13 cellular contexts compared by ENCODE assay signal in genomic region chr14:95297832-95298231, GRCh38.
"Had no signal": no experiment of that assay in that cellular context is flagged by ENCODE, and none has a peak within 500 bp of the region (broad histone marks: within the 10 kb centered on the region; RNA-seq: fewer than 3 reads in every experiment).

No MANE protein-coding gene starts in this region.

- ATAC-seq: heart right ventricle; left lung; stimulated activated naive CD8-positive, alpha-beta T cell treated with anti-CD3 and anti-CD28 coated beads, Interleukin-15, amount 100 ng/mL, for 72 hours had no signal

- H3K9me3 Mint-ChIP-seq: activated CD4-positive, alpha-beta memory T cell treated with anti-CD3 and anti-CD28 coated beads, Interleukin-2, amount 10 ng/mL, durations not matched to agents 7 days and 5 days; activated naive CD8-positive, alpha-beta T cell treated with anti-CD3 and anti-CD28 coated beads, Interleukin-2, amount 10 ng/mL, durations not matched to agents 7 days and 5 days; T-helper 2 cell treated with Interferon-gamma antibody and Interleukin-4, amounts not matched to agents 5 μg/mL and 100 μg/mL, for 36 hours had no signal

- H3K4me3 ChIP-seq: breast epithelium, heart right ventricle, left lung, tibial nerve had no signal

- H3K4me1 ChIP-seq: breast epithelium, left lung had no signal

- H3K36me3 Mint-ChIP-seq: activated naive CD8-positive, alpha-beta T cell treated with anti-CD3 and anti-CD28 coated beads, Interleukin-2, amount 10 ng/mL, durations not matched to agents 7 days and 5 days had no signal

- H3K27ac ChIP-seq: heart right ventricle, left lung had no signal

- H3K4me1 Mint-ChIP-seq: activated CD4-positive, alpha-beta memory T cell treated with anti-CD3 and anti-CD28 coated beads, Interleukin-2, amount 10 ng/mL, durations not matched to agents 7 days and 5 days; stimulated activated naive CD8-positive, alpha-beta T cell treated with anti-CD3 and anti-CD28 coated beads, Interleukin-15, amount 100 ng/mL, for 72 hours had no signal

- DNase-seq: activated CD4-positive, alpha-beta memory T cell treated with anti-CD3 and anti-CD28 coated beads, Interleukin-2, amount 10 ng/mL, durations not matched to agents 7 days and 5 days; activated naive CD8-positive, alpha-beta T cell treated with anti-CD3 and anti-CD28 coated beads, Interleukin-2, amount 10 ng/mL, durations not matched to agents 7 days and 5 days; activated T-cell treated with anti-CD3 and anti-CD28 coated beads, Interleukin-2, amount 50 U/mL, for 48 hours; aorta; heart right ventricle; left lung; nephron progenitor cell; stimulated activated CD4-positive, alpha-beta T cell treated with anti-CD3 and anti-CD28 coated beads, Interleukin-4, amount 100 ng/mL, for 1 hour; stimulated activated CD8-positive, alpha-beta memory T cell treated with anti-CD3 and anti-CD28 coated beads, Interleukin-4, amount 100 ng/mL, for 48 hours; stimulated activated naive CD8-positive, alpha-beta T cell treated with anti-CD3 and anti-CD28 coated beads, Interleukin-15, amount 100 ng/mL, for 72 hours had no signal

- H3K9me3 ChIP-seq: breast epithelium, left lung had no signal

- H3K4me3 Mint-ChIP-seq: activated CD4-positive, alpha-beta memory T cell treated with anti-CD3 and anti-CD28 coated beads, Interleukin-2, amount 10 ng/mL, durations not matched to agents 7 days and 5 days; activated naive CD8-positive, alpha-beta T cell treated with anti-CD3 and anti-CD28 coated beads, Interleukin-2, amount 10 ng/mL, durations not matched to agents 7 days and 5 days; nephron progenitor cell; stimulated activated naive CD8-positive, alpha-beta T cell treated with anti-CD3 and anti-CD28 coated beads, Interleukin-15, amount 100 ng/mL, for 72 hours; T-helper 2 cell treated with Interferon-gamma antibody and Interleukin-4, amounts not matched to agents 5 μg/mL and 100 μg/mL, for 36 hours had no signal

- H3K27ac Mint-ChIP-seq: activated CD4-positive, alpha-beta memory T cell treated with anti-CD3 and anti-CD28 coated beads, Interleukin-2, amount 10 ng/mL, durations not matched to agents 7 days and 5 days; activated naive CD8-positive, alpha-beta T cell treated with anti-CD3 and anti-CD28 coated beads, Interleukin-2, amount 10 ng/mL, durations not matched to agents 7 days and 5 days; nephron progenitor cell; stimulated activated naive CD8-positive, alpha-beta T cell treated with anti-CD3 and anti-CD28 coated beads, Interleukin-15, amount 100 ng/mL, for 72 hours; T-helper 2 cell treated with Interferon-gamma antibody and Interleukin-4, amounts not matched to agents 5 μg/mL and 100 μg/mL, for 36 hours had no signal

- H3K27me3 ChIP-seq: breast epithelium, heart right ventricle, tibial nerve had no signal

- H3K36me3 ChIP-seq: breast epithelium, heart right ventricle, left lung had no signal
